In the genomic region with DNA sequence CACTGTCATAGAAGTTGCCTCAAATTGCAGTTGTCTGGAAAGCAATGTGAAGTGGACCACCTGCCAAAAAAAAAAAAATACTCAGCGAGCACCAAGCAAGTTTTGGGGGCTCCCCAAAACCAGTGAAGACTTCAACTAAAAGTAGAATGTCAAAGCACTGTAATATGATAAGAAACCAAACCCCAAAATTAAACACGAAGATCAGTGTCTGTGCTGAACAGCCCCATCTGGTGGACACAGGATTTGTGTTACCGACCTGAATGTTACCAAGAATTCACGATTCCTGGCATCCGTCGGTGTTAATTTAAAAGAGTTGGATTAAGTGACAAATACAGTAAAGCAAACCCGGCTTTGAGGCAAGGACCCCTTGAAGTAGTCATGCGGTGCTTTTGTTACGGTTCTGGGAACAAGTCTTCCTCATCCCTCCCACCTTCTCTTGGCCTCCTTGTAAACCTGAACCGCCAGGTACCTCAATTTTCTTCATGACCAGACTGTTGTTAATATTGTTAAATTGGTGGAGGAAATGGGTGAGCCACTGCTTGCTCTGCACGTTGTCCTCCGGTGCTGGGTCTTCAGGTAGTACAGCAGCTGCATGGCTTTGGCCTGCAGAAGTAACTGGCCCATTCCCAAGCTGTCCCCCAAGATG, we compare ENCODE assay signal across 1 cellular context.
TF ChIP-seq lines count a peak whose summit lies in the region.

No MANE protein-coding gene starts in this region.

TF ChIP-seq in SK-N-SH treated with all-trans-retinoic acid at 6 μM for 48 hours, 23 proteins besides CTCF, POLR2A, EP300 and RAD21 (continued from another document):
- TF ChIP-seq PATZ1 (CRISPR knock-in tag; IDR thresholded peaks at IDR 0.05; ENCODE audit: borderline replicate concordance) (no peak), BACH2 (CRISPR knock-in tag; IDR thresholded peaks at IDR 0.05; ENCODE audit: borderline replicate concordance) (no peak), ZFP3 (CRISPR knock-in tag; IDR thresholded peaks at IDR 0.05) (no peak), PPARA (CRISPR knock-in tag; IDR thresholded peaks at IDR 0.05; ENCODE audit: borderline replicate concordance) (no peak), ARNTL (CRISPR knock-in tag; IDR thresholded peaks at IDR 0.05; ENCODE audit: borderline replicate concordance, low read depth) (no peak), TOX (CRISPR knock-in tag; IDR thresholded peaks at IDR 0.05; ENCODE audit: borderline replicate concordance) (no peak), CREB5 (CRISPR knock-in tag; IDR thresholded peaks at IDR 0.05; ENCODE audit: low read depth) (no peak), RARB (CRISPR knock-in tag; IDR thresholded peaks at IDR 0.05) (no peak), ISL1 (CRISPR knock-in tag; IDR thresholded peaks at IDR 0.05) (no peak), ZC3H10 (CRISPR knock-in tag; IDR thresholded peaks at IDR 0.05) (no peak), ZNF565 (CRISPR knock-in tag; conservative IDR thresholded peaks at IDR 0.05; ENCODE audit: low read depth) (no peak), CSRNP3 (CRISPR knock-in tag; IDR thresholded peaks at IDR 0.05) (no peak), CSDC2 (CRISPR knock-in tag; IDR thresholded peaks at IDR 0.05) (no peak), ZNF8 (CRISPR knock-in tag; IDR thresholded peaks at IDR 0.05) (no peak)
TF ChIP-seq in SK-N-SH treated with all-trans-retinoic acid at 6 μM for 48 hours: peak in this region for 0.
